Comparison of ENCODE assay signal across 24 cellular contexts in genomic region chr11:69355959-69356702, GRCh38.
DNase-seq lines count a peak whose midpoint lies in the region; ATAC-seq, FAIRE-seq and TF ChIP-seq lines count a peak whose summit lies in the region.
"Had no signal": no experiment of that assay in that cellular context is flagged by ENCODE, and none has a peak within 500 bp of the region (broad histone marks: within the 10 kb centered on the region; RNA-seq: fewer than 3 reads in every experiment).

No MANE protein-coding gene starts in this region.

- H3K4me3 Mint-ChIP-seq in activated naive CD4-positive, alpha-beta T cell treated with anti-CD3 and anti-CD28 coated beads, Interleukin-2, amount 10 ng/mL, durations not matched to agents 7 days and 5 days: no peak overlapping the region
- H3K4me3 Mint-ChIP-seq in activated naive CD4-positive, alpha-beta T cell treated with anti-CD3 and anti-CD28 coated beads for 36 hours: no peak overlapping the region
- H3K4me3 Mint-ChIP-seq in neural progenitor cell: no peak overlapping the region
- H3K4me3 Mint-ChIP-seq: B cell, CD14-positive monocyte had no signal

- 0 out of 2 replicates have a peak overlapping the region, but pooled peaks have one; percentile 56 for H2AK5ac ChIP-seq in H1 (ENCODE audit: low read depth, low read length)

- H2AFZ ChIP-seq in H1 (ENCODE audit: low read length) (0 out of 2 replicates have a peak overlapping the region, but pooled peaks have one; percentile 0), neural progenitor cell (replicated peaks) (peak overlapping the region; percentile 57)
- H2AFZ ChIP-seq: GM23248 had no signal

- H3F3A ChIP-seq in neural progenitor cell (ENCODE audit: low read depth): no peaks in the 10 kb centered on the region

- H3K79me2 ChIP-seq in H1 (ENCODE audit: control insufficient read depth in 1 of 2, insufficient read depth in 2 of 2, low read length in 2 of 2): no peaks in the 10 kb centered on the region
- no peaks in the 10 kb centered on the region for H3K79me2 ChIP-seq in neural progenitor cell (ENCODE audit: low read depth)

- H2BK20ac ChIP-seq in H1 (ENCODE audit: low read length): no peak overlapping the region

- H3K23me2 ChIP-seq in H1 (ENCODE audit: low read depth, low read length): peaks cover 2% of the 10 kb centered on the region; the same call in 1 of the 2 replicates

- H3K27me3 Mint-ChIP-seq in activated naive CD4-positive, alpha-beta T cell treated with anti-CD3 and anti-CD28 coated beads, Interleukin-2, amount 10 ng/mL, durations not matched to agents 7 days and 5 days: peaks cover 7% of the 10 kb centered on the region
- no peaks in the 10 kb centered on the region for H3K27me3 Mint-ChIP-seq in activated naive CD4-positive, alpha-beta T cell treated with anti-CD3 and anti-CD28 coated beads for 36 hours (ENCODE audit: low read depth)
- H3K27me3 Mint-ChIP-seq in neural progenitor cell (ENCODE audit: insufficient read depth, low read depth): peaks cover 7% of the 10 kb centered on the region

- H4K20me1 ChIP-seq in H1 (replicated peaks in 1 of 2; ENCODE audit: control insufficient read depth in 1 of 2, insufficient read depth in 2 of 2, low read length in 2 of 2) (no peaks in the 10 kb centered on the region), neural progenitor cell (ENCODE audit: low read depth) (no peaks in the 10 kb centered on the region)

- peak overlapping the region; percentile 43; the same call in 1 of the 2 replicates for H2BK12ac ChIP-seq in H1 (ENCODE audit: low read depth, low read length)

- H3K4me1 Mint-ChIP-seq in activated naive CD4-positive, alpha-beta T cell treated with anti-CD3 and anti-CD28 coated beads, Interleukin-2, amount 10 ng/mL, durations not matched to agents 7 days and 5 days: peaks cover 4% of the 10 kb centered on the region
- H3K4me1 Mint-ChIP-seq in activated naive CD4-positive, alpha-beta T cell treated with anti-CD3 and anti-CD28 coated beads for 36 hours (ENCODE audit: low read depth): peaks cover 15% of the 10 kb centered on the region
- H3K4me1 Mint-ChIP-seq in neural progenitor cell: no peaks in the 10 kb centered on the region
- H3K4me1 Mint-ChIP-seq: B cell had no signal

- no peaks in the 10 kb centered on the region for H3K27me3 ChIP-seq in H1 (replicated peaks in 1 of 4; ENCODE audit: control insufficient read depth in 3 of 4, extremely low read depth in 1 of 4, insufficient read depth in 3 of 4, low read length in 3 of 4)
- H3K27me3 ChIP-seq in neural progenitor cell: no peaks in the 10 kb centered on the region

- no peak overlapping the region for H4K5ac ChIP-seq in H1 (ENCODE audit: insufficient read length, low read depth, low read length)

- no peak overlapping the region for H3K27ac ChIP-seq in H1 (ENCODE audit: low read depth, low read length)
- H3K27ac ChIP-seq in neural progenitor cell: no peak overlapping the region
- H3K27ac ChIP-seq: GM23248 had no signal

- FAIRE-seq in H1 (lab: Jason Lieb, UNC): no peak
- FAIRE-seq: GM18507 had no signal

- H3K27ac Mint-ChIP-seq in activated naive CD4-positive, alpha-beta T cell treated with anti-CD3 and anti-CD28 coated beads, Interleukin-2, amount 10 ng/mL, durations not matched to agents 7 days and 5 days: no peak overlapping the region
- no peak overlapping the region for H3K27ac Mint-ChIP-seq in activated naive CD4-positive, alpha-beta T cell treated with anti-CD3 and anti-CD28 coated beads for 36 hours
- H3K27ac Mint-ChIP-seq in neural progenitor cell: no peak overlapping the region
- H3K27ac Mint-ChIP-seq: B cell, CD14-positive monocyte had no signal

- POLR2A ChIA-PET in H1 (lab: Charles Lee; ENCODE audit: partially characterized antibody): interaction anchor here (1.1 to 1.5 kb wide), 2 partner anchors 14 to 300 kb away, joined by 3 read pairs; no protein-coding TSS in a partner anchor

- intact Hi-C loops in activated naive CD4-positive, alpha-beta T cell treated with anti-CD3 and anti-CD28 coated beads for 36 hours (cut with micrococcal nuclease): no loop called here

- H3K79me1 ChIP-seq in H1 (ENCODE audit: low read depth, low read length): no peaks in the 10 kb centered on the region

- H2BK15ac ChIP-seq in H1 (ENCODE audit: low read length): 0 out of 2 replicates have a peak overlapping the region, but pooled peaks have one; percentile 5

- CTCF ChIA-PET in activated naive CD4-positive, alpha-beta T cell treated with anti-CD3 and anti-CD28 coated beads, Interleukin-2, amount 10 ng/mL, durations not matched to agents 7 days and 5 days (lab: Charles Lee): no interaction called here
- CTCF ChIA-PET in activated naive CD4-positive, alpha-beta T cell treated with anti-CD3 and anti-CD28 coated beads for 36 hours (lab: Charles Lee): no interaction called here
- CTCF ChIA-PET in H1 (lab: Charles Lee; ENCODE audit: partially characterized antibody): interaction anchor here (1.1 to 1.5 kb wide), 2 partner anchors 179 to 314 kb away, joined by 3 read pairs; no protein-coding TSS in a partner anchor

- H3K9ac ChIP-seq in H1 (replicated peaks in 1 of 4; ENCODE audit: extremely low read depth in 1 of 4, low read depth in 3 of 4, low read length in 3 of 4) (no peak overlapping the region), neural progenitor cell (no peak overlapping the region)
- H3K9ac ChIP-seq: GM23248, SK-N-SH had no signal

- no peak for TF ChIP-seq CTCF in H1 (IDR thresholded peaks at IDR 0.05; ENCODE audit: control extremely low read depth in 1 of 3, insufficient read depth in 1 of 3, low read depth in 1 of 3, low read length in 3 of 3)
- TF ChIP-seq CTCF in neural progenitor cell (IDR thresholded peaks at IDR 0.05): no peak

- no peaks in the 10 kb centered on the region for H3K36me3 Mint-ChIP-seq in activated naive CD4-positive, alpha-beta T cell treated with anti-CD3 and anti-CD28 coated beads, Interleukin-2, amount 10 ng/mL, durations not matched to agents 7 days and 5 days
- H3K36me3 Mint-ChIP-seq in activated naive CD4-positive, alpha-beta T cell treated with anti-CD3 and anti-CD28 coated beads for 36 hours (ENCODE audit: low read depth): no peaks in the 10 kb centered on the region
- no peaks in the 10 kb centered on the region for H3K36me3 Mint-ChIP-seq in neural progenitor cell
- H3K36me3 Mint-ChIP-seq: CD14-positive monocyte had no signal

- WGBS in H1 (ENCODE audit: extremely low coverage in 1 of 2, insufficient coverage in 1 of 2, insufficient read length in 1 of 2, insufficient replicate concordance in 2 of 2, low coverage in 1 of 2, low lambda C conversion rate in 2 of 2, missing lambda C conversion rate in 1 of 2), 2 experiments: 79 to 83% methylated on average over 1 to 8 of the region's 8 CpGs

- no peak overlapping the region for H2BK120ac ChIP-seq in H1 (replicated peaks; ENCODE audit: low read depth, low read length)

- no peak for ATAC-seq in HG03469 (IDR thresholded peaks at IDR 0.05; ENCODE audit: unreplicated experiment)

- H3K4ac ChIP-seq in H1 (replicated peaks; ENCODE audit: insufficient read length, low read depth, low read length): no peak overlapping the region

- no peak overlapping the region for H3K23ac ChIP-seq in H1 (ENCODE audit: insufficient read length)

- H3K14ac ChIP-seq in H1 (ENCODE audit: insufficient read length): no peak overlapping the region

- TF ChIP-seq POLR2A in H1 (IDR thresholded peaks at IDR 0.05; ENCODE audit: control extremely low read depth in 1 of 2, low read depth in 2 of 2, low read length in 2 of 2): no peak

- no peak for TF ChIP-seq RAD21 in H1 (IDR thresholded peaks at IDR 0.05 in 1 of 2, conservative IDR thresholded peaks at IDR 0.05 in 1 of 2; ENCODE audit: low read depth in 2 of 2, low read length in 2 of 2)

- no peaks in the 10 kb centered on the region for H3K36me3 ChIP-seq in H1 (ENCODE audit: control insufficient read depth in 2 of 4, insufficient read depth in 4 of 4, low read length in 3 of 4)
- H3K36me3 ChIP-seq in neural progenitor cell: no peaks in the 10 kb centered on the region
- H3K36me3 ChIP-seq: HAP-1 had no signal

- no peak overlapping the region for H3K18ac ChIP-seq in H1 (ENCODE audit: extremely low read depth, low read length)

- peak; percentile 16 for DNase-seq in activated naive CD4-positive, alpha-beta T cell treated with anti-CD3 and anti-CD28 coated beads, Interleukin-2, amount 10 ng/mL, durations not matched to agents 7 days and 5 days
- DNase-seq in activated naive CD4-positive, alpha-beta T cell treated with anti-CD3 and anti-CD28 coated beads for 36 hours: no peak
- DNase-seq in H1 (ENCODE audit: low read depth in 1 of 2, low spot score in 2 of 2) (no peak), neural progenitor cell (ENCODE audit: low spot score) (no peak), DMS114 treated with DMSO at 0.1 percent for 48 hours (lab: John Stamatoyannopoulos, UW; ENCODE audit: unreplicated experiment) (no peak), dedifferentiated amniotic fluid mesenchymal stem cell (ENCODE audit: extremely low spot score) (no peak)
- DNase-seq: 8988T, DMS53, GDM1, GM23248, KBM-7, MM.1S, NCI-H1048, NCI-H1417 treated with DMSO at 0.1 percent for 48 hours, NCI-H1930, NCI-H2227 treated with DMSO at 0.1 percent for 48 hours, NCI-H510A, SIG-M5, SK-N-SH had no signal

- H4K8ac ChIP-seq in H1 (ENCODE audit: extremely low read depth, insufficient read depth, low read length): no peak overlapping the region

- H3K9me3 ChIP-seq in H1 (ENCODE audit: insufficient read depth in 2 of 2, low read depth in 1 of 2, low read length in 1 of 2) (peaks cover 4 to 7% of the 10 kb centered on the region in 2 experiments; a peak in 2 of 4 replicates), neural progenitor cell (ENCODE audit: low read depth) (peaks cover 6% of the 10 kb centered on the region)
- H3K9me3 ChIP-seq: HAP-1 had no signal

- H4K91ac ChIP-seq in H1 (replicated peaks; ENCODE audit: insufficient read length, low read length): no peak overlapping the region

- H2BK5ac ChIP-seq in H1 (ENCODE audit: low read depth, low read length): no peak overlapping the region

- no peak overlapping the region for H3K4me3 ChIP-seq in H1 (ENCODE audit: extremely low read depth in 1 of 4, insufficient read depth in 2 of 4, low read depth in 3 of 4, low read length in 4 of 4)
- no peak overlapping the region for H3K4me3 ChIP-seq in neural progenitor cell
- H3K4me3 ChIP-seq: GM23248, HAP-1 had no signal

- H3K4me1 ChIP-seq in H1 (replicated peaks in 1 of 4; ENCODE audit: control insufficient read depth in 3 of 4, insufficient read depth in 4 of 4, low read length in 3 of 4) (peaks cover 0 to 3% (median 0%) of the 10 kb centered on the region in 4 experiments; a peak in 1 of 7 replicates), neural progenitor cell (no peaks in the 10 kb centered on the region)
- H3K4me1 ChIP-seq: HAP-1 had no signal

- TF ChIP-seq EP300 in H1 (IDR thresholded peaks at IDR 0.05; ENCODE audit: borderline replicate concordance in 1 of 2, low read depth in 2 of 2, low read length in 2 of 2): no peak

- H3K56ac ChIP-seq in H1 (replicated peaks; ENCODE audit: insufficient read length, low read depth, low read length): no peak overlapping the region

- peaks cover 6% of the 10 kb centered on the region for H3K9me3 Mint-ChIP-seq in activated naive CD4-positive, alpha-beta T cell treated with anti-CD3 and anti-CD28 coated beads, Interleukin-2, amount 10 ng/mL, durations not matched to agents 7 days and 5 days
- H3K9me3 Mint-ChIP-seq in activated naive CD4-positive, alpha-beta T cell treated with anti-CD3 and anti-CD28 coated beads for 36 hours: peaks cover 3% of the 10 kb centered on the region
- H3K9me3 Mint-ChIP-seq in neural progenitor cell: peaks cover 7% of the 10 kb centered on the region

- H3K4me2 ChIP-seq in H1 (ENCODE audit: insufficient read depth in 1 of 2, low read depth in 2 of 2, low read length in 2 of 2) (no peak overlapping the region), neural progenitor cell (no peak overlapping the region)
- H3K4me2 ChIP-seq: SK-N-SH had no signal
